In the genomic region with DNA sequence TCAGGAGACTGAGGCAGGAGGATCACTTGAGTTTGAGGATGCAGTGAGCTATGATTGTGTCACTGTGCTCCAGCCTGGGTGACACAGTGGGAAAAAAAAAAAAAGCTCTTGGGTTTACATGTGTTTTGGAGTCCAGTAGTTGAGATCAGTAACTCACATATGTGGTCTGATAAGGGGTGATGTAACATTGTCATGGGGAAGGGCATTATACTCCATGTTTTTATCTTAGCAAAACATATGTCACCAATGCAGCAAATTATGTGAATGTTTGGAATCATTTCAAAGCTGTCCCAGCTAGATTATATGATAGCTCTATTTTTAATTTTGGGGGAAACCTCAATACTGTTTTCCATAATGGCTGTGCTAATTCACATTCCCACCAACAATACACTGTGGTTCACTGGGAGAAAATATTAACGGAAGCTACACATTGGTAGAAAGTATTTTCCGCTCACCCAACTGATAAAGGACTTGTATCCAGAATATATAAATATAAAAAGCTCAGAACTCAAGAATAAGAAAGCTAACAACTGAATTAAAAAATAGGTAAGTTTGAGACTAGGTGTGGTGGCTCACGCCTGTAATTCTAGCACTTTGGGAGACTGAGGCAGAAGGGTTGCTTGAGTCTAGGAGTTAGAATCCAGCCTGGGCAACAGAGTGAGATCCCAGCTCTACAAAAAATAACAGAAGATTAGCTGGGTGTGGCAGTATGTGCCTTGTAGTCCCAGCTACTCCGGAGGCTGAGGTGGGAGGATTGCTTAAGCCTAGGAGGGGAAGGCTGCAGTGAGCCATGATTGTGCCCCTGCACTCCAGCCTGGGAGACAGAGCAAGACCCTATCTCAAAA, we compare ENCODE assay signal across 1 cellular context.
TF ChIP-seq lines count a peak whose summit lies in the region.

No MANE protein-coding gene starts in this region.

TF ChIP-seq in K562, 482 proteins besides CTCF, POLR2A, EP300 and RAD21 (continued from another document and continues in another):
- TF ChIP-seq, protein P1, sequence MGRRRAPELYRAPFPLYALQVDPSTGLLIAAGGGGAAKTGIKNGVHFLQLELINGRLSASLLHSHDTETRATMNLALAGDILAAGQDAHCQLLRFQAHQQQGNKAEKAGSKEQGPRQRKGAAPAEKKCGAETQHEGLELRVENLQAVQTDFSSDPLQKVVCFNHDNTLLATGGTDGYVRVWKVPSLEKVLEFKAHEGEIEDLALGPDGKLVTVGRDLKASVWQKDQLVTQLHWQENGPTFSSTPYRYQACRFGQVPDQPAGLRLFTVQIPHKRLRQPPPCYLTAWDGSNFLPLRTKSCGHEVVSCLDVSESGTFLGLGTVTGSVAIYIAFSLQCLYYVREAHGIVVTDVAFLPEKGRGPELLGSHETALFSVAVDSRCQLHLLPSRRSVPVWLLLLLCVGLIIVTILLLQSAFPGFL (CRISPR knock-in tag; IDR thresholded peaks at IDR 0.05): no peak
- TF ChIP-seq CCNT2 (IDR thresholded peaks at IDR 0.05; ENCODE audit: borderline replicate concordance, extremely low read depth, insufficient read length, low read depth, low read length) (peak; percentile 66), ZZZ3 (IDR thresholded peaks at IDR 0.05) (no peak), GTF2E2 (tag; IDR thresholded peaks at IDR 0.05) (no peak), STAT5A (IDR thresholded peaks at IDR 0.05; ENCODE audit: borderline replicate concordance, low read length) (peak; percentile 87), ZNF764 (CRISPR knock-in tag; IDR thresholded peaks at IDR 0.05; ENCODE audit: low read depth) (no peak), FOXA3 (CRISPR knock-in tag; conservative IDR thresholded peaks at IDR 0.05 in 1 of 2, IDR thresholded peaks at IDR 0.05 in 1 of 2) (no peak; a peak in 1 of 4 replicates), PTBP1 (IDR thresholded peaks at IDR 0.05; ENCODE audit: low read depth, low read length) (no peak), MYNN (IDR thresholded peaks at IDR 0.05) (0 out of 2 replicates have a peak, but pooled peaks have one; percentile 23), MYNN (CRISPR knock-in tag; IDR thresholded peaks at IDR 0.05) (no peak), STAG1 (CRISPR knock-in tag; IDR thresholded peaks at IDR 0.05; ENCODE audit: borderline replicate concordance) (no peak), NR2F6 (CRISPR knock-in tag; IDR thresholded peaks at IDR 0.05) (no peak), ESRRB (CRISPR knock-in tag; IDR thresholded peaks at IDR 0.05; ENCODE audit: borderline replicate concordance) (no peak), LCOR (CRISPR knock-in tag; IDR thresholded peaks at IDR 0.05) (peak; percentile 68; the same call in 1 of the 2 replicates), NELFE (IDR thresholded peaks at IDR 0.05; ENCODE audit: insufficient read depth, insufficient read length) (no peak), ZNF644 (tag; IDR thresholded peaks at IDR 0.05; ENCODE audit: low read depth) (peak; percentile 89), BACH1 (tag; IDR thresholded peaks at IDR 0.05) (no peak), SRSF1 (IDR thresholded peaks at IDR 0.05; ENCODE audit: low read depth, low read length) (no peak), RBM25 (IDR thresholded peaks at IDR 0.05; ENCODE audit: low read depth, low read length, severe bottlenecking) (peak; percentile 60), NFIX (CRISPR knock-in tag; IDR thresholded peaks at IDR 0.05; ENCODE audit: low read depth) (no peak), XRCC5 (IDR thresholded peaks at IDR 0.05; ENCODE audit: low read depth, low read length) (no peak), CREB3L1 (IDR thresholded peaks at IDR 0.05; ENCODE audit: borderline replicate concordance, low read depth) (no peak), ZMIZ1 (IDR thresholded peaks at IDR 0.05; ENCODE audit: low read depth in 2 of 2, low read length in 2 of 2) (peak in 1 of 2 experiments; percentile 92; a peak in 2 of 4 replicates), CCAR2 (IDR thresholded peaks at IDR 0.05; ENCODE audit: low read depth, low read length) (no peak), MLX (CRISPR knock-in tag; conservative IDR thresholded peaks at IDR 0.05) (no peak)
- TF ChIP-seq, protein P2, sequence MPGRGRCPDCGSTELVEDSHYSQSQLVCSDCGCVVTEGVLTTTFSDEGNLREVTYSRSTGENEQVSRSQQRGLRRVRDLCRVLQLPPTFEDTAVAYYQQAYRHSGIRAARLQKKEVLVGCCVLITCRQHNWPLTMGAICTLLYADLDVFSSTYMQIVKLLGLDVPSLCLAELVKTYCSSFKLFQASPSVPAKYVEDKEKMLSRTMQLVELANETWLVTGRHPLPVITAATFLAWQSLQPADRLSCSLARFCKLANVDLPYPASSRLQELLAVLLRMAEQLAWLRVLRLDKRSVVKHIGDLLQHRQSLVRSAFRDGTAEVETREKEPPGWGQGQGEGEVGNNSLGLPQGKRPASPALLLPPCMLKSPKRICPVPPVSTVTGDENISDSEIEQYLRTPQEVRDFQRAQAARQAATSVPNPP (IDR thresholded peaks at IDR 0.05; ENCODE audit: borderline replicate concordance, insufficient read depth, insufficient read length): no peak
- TF ChIP-seq, protein P3, sequence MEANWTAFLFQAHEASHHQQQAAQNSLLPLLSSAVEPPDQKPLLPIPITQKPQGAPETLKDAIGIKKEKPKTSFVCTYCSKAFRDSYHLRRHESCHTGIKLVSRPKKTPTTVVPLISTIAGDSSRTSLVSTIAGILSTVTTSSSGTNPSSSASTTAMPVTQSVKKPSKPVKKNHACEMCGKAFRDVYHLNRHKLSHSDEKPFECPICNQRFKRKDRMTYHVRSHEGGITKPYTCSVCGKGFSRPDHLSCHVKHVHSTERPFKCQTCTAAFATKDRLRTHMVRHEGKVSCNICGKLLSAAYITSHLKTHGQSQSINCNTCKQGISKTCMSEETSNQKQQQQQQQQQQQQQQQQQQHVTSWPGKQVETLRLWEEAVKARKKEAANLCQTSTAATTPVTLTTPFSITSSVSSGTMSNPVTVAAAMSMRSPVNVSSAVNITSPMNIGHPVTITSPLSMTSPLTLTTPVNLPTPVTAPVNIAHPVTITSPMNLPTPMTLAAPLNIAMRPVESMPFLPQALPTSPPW (CRISPR knock-in tag; IDR thresholded peaks at IDR 0.05): peak; percentile 58; the same call in 1 of the 2 replicates
- TF ChIP-seq, protein P4, sequence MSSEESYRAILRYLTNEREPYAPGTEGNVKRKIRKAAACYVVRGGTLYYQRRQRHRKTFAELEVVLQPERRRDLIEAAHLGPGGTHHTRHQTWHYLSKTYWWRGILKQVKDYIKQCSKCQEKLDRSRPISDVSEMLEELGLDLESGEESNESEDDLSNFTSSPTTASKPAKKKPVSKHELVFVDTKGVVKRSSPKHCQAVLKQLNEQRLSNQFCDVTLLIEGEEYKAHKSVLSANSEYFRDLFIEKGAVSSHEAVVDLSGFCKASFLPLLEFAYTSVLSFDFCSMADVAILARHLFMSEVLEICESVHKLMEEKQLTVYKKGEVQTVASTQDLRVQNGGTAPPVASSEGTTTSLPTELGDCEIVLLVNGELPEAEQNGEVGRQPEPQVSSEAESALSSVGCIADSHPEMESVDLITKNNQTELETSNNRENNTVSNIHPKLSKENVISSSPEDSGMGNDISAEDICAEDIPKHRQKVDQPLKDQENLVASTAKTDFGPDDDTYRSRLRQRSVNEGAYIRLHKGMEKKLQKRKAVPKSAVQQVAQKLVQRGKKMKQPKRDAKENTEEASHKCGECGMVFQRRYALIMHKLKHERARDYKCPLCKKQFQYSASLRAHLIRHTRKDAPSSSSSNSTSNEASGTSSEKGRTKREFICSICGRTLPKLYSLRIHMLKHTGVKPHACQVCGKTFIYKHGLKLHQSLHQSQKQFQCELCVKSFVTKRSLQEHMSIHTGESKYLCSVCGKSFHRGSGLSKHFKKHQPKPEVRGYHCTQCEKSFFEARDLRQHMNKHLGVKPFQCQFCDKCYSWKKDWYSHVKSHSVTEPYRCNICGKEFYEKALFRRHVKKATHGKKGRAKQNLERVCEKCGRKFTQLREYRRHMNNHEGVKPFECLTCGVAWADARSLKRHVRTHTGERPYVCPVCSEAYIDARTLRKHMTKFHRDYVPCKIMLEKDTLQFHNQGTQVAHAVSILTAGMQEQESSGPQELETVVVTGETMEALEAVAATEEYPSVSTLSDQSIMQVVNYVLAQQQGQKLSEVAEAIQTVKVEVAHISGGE (CRISPR knock-in tag; IDR thresholded peaks at IDR 0.05): peak in 1 of 3 experiments; percentile 66; a peak in 2 of 6 replicates
- TF ChIP-seq, protein P5, sequence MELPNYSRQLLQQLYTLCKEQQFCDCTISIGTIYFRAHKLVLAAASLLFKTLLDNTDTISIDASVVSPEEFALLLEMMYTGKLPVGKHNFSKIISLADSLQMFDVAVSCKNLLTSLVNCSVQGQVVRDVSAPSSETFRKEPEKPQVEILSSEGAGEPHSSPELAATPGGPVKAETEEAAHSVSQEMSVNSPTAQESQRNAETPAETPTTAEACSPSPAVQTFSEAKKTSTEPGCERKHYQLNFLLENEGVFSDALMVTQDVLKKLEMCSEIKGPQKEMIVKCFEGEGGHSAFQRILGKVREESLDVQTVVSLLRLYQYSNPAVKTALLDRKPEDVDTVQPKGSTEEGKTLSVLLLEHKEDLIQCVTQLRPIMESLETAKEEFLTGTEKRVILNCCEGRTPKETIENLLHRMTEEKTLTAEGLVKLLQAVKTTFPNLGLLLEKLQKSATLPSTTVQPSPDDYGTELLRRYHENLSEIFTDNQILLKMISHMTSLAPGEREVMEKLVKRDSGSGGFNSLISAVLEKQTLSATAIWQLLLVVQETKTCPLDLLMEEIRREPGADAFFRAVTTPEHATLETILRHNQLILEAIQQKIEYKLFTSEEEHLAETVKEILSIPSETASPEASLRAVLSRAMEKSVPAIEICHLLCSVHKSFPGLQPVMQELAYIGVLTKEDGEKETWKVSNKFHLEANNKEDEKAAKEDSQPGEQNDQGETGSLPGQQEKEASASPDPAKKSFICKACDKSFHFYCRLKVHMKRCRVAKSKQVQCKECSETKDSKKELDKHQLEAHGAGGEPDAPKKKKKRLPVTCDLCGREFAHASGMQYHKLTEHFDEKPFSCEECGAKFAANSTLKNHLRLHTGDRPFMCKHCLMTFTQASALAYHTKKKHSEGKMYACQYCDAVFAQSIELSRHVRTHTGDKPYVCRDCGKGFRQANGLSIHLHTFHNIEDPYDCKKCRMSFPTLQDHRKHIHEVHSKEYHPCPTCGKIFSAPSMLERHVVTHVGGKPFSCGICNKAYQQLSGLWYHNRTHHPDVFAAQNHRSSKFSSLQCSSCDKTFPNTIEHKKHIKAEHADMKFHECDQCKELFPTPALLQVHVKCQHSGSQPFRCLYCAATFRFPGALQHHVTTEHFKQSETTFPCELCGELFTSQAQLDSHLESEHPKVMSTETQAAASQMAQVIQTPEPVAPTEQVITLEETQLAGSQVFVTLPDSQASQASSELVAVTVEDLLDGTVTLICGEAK (IDR thresholded peaks at IDR 0.05): no peak
- TF ChIP-seq, protein P5 (CRISPR knock-in tag; IDR thresholded peaks at IDR 0.05): no peak
